15 cellular contexts compared by ENCODE assay signal in genomic region chr2:43303120-43303519, GRCh38.
DNase-seq lines count a peak whose midpoint lies in the region; ATAC-seq, FAIRE-seq and TF ChIP-seq lines count a peak whose summit lies in the region.
"Had no signal": no experiment of that assay in that cellular context is flagged by ENCODE, and none has a peak within 500 bp of the region (broad histone marks: within the 10 kb centered on the region; RNA-seq: fewer than 3 reads in every experiment).

No MANE protein-coding gene starts in this region.

- H3K27me3 ChIP-seq in spleen (replicated peaks in 1 of 7), result no peaks in the 10 kb centered on the region
- H3K27me3 ChIP-seq: SJSA1 had no signal

- H3K27ac Mint-ChIP-seq in T-helper 2 cell treated with Interferon-gamma antibody and Interleukin-4, amounts not matched to agents 5 μg/mL and 100 μg/mL, for 36 hours, result no peak overlapping the region
- H3K27ac Mint-ChIP-seq: activated naive CD4-positive, alpha-beta T cell treated with anti-CD3 and anti-CD28 coated beads, Interleukin-2, amount 10 ng/mL, durations not matched to agents 7 days and 5 days had no signal

- H3K27me3 Mint-ChIP-seq in T-helper 2 cell treated with Interferon-gamma antibody and Interleukin-4, amounts not matched to agents 5 μg/mL and 100 μg/mL, for 36 hours (ENCODE audit: low read depth), result no peaks in the 10 kb centered on the region
- H3K27me3 Mint-ChIP-seq: activated naive CD4-positive, alpha-beta T cell treated with anti-CD3 and anti-CD28 coated beads, Interleukin-2, amount 10 ng/mL, durations not matched to agents 7 days and 5 days had no signal

- no peaks in the 10 kb centered on the region for H3K9me3 Mint-ChIP-seq in T-helper 2 cell treated with Interferon-gamma antibody and Interleukin-4, amounts not matched to agents 5 μg/mL and 100 μg/mL, for 36 hours
- H3K9me3 Mint-ChIP-seq: activated naive CD4-positive, alpha-beta T cell treated with anti-CD3 and anti-CD28 coated beads, Interleukin-2, amount 10 ng/mL, durations not matched to agents 7 days and 5 days had no signal

- peaks cover 10% of the 10 kb centered on the region for H3K36me3 Mint-ChIP-seq in T-helper 2 cell treated with Interferon-gamma antibody and Interleukin-4, amounts not matched to agents 5 μg/mL and 100 μg/mL, for 36 hours (ENCODE audit: low read depth)

- no peak for TF ChIP-seq POLR2A in GM12891 (IDR thresholded peaks at IDR 0.05; ENCODE audit: low read depth, low read length)
- TF ChIP-seq POLR2A in spleen (IDR thresholded peaks at IDR 0.05), result no peak

- no peaks in the 10 kb centered on the region for H3K9me3 ChIP-seq in spleen
- H3K9me3 ChIP-seq: SJSA1 had no signal

- no peak overlapping the region for H3K4me3 ChIP-seq in spleen
- H3K4me3 ChIP-seq: GM23248, SJSA1 had no signal

- H3K4me3 Mint-ChIP-seq in T-helper 2 cell treated with Interferon-gamma antibody and Interleukin-4, amounts not matched to agents 5 μg/mL and 100 μg/mL, for 36 hours, result peak overlapping the region; percentile 18
- H3K4me3 Mint-ChIP-seq: activated naive CD4-positive, alpha-beta T cell treated with anti-CD3 and anti-CD28 coated beads, Interleukin-2, amount 10 ng/mL, durations not matched to agents 7 days and 5 days had no signal

- peak; percentile 64 for FAIRE-seq in GM12891 (lab: Jason Lieb, UNC)

- TF ChIP-seq CTCF in spleen (IDR thresholded peaks at IDR 0.05 in 8 of 11, conservative IDR thresholded peaks at IDR 0.05 in 3 of 11), result no peak

- H3K27ac ChIP-seq in spleen, result peak overlapping the region in 6 of 8 donors; percentile 77 to 88 (median 81)
- H3K27ac ChIP-seq: GM23248, SJSA1 had no signal

- peaks cover 0 to 67% (median 43%) of the 10 kb centered on the region in 6 donors for H3K4me1 ChIP-seq in spleen
- H3K4me1 ChIP-seq: SJSA1 had no signal

- H3K36me3 ChIP-seq in spleen, result no peaks in the 10 kb centered on the region
- H3K36me3 ChIP-seq: SJSA1 had no signal

- intact Hi-C loops in spleen (cut with DNase I; ENCODE audit: low total_unique reads), result no loop called here

- peaks cover 31% of the 10 kb centered on the region for H3K4me1 Mint-ChIP-seq in T-helper 2 cell treated with Interferon-gamma antibody and Interleukin-4, amounts not matched to agents 5 μg/mL and 100 μg/mL, for 36 hours (ENCODE audit: low read depth)

- ATAC-seq in HG02642 (IDR thresholded peaks at IDR 0.05; ENCODE audit: poor library complexity, unreplicated experiment), result no peak
- ATAC-seq: activated CD4-positive, CD25-positive, alpha-beta regulatory T cell treated with anti-CD3 and anti-CD28 coated beads, Interleukin-2, amount 50 U/mL, for 24 hours had no signal

- DNase-seq in CD1c-positive myeloid dendritic cell (ENCODE audit: extremely low spot score) (peak; percentile 64), GM12891 (ENCODE audit: insufficient read length, low spot score) (no peak), spleen (no peak), SW480 (ENCODE audit: low spot score) (no peak), NCI-H345 (lab: John Stamatoyannopoulos, UW) (no peak)
- DNase-seq in T-helper 2 cell treated with Interferon-gamma antibody and Interleukin-4, amounts not matched to agents 5 μg/mL and 100 μg/mL, for 36 hours (ENCODE audit: low spot score), result no peak
- DNase-seq: activated CD8-positive, alpha-beta memory T cell treated with anti-CD3 and anti-CD28 coated beads, Interleukin-2, amount 50 U/mL, for 48 hours; activated naive CD4-positive, alpha-beta T cell treated with anti-CD3 and anti-CD28 coated beads, Interleukin-2, amount 10 ng/mL, durations not matched to agents 7 days and 5 days; GM23248; KBM-7; NCI-H510A; substantia nigra had no signal

TF ChIP-seq in GM12891, 5 proteins besides CTCF, POLR2A, EP300 and RAD21:
- TF ChIP-seq POU2F2 (IDR thresholded peaks at IDR 0.05; ENCODE audit: low read depth, low read length), result no peak
- TF ChIP-seq TAF1 (IDR thresholded peaks at IDR 0.05; ENCODE audit: low read depth, low read length), result no peak
- TF ChIP-seq PAX5 (IDR thresholded peaks at IDR 0.05; ENCODE audit: insufficient read depth, low read length, severe bottlenecking), result no peak
- TF ChIP-seq SPI1 (IDR thresholded peaks at IDR 0.05; ENCODE audit: low read depth, low read length), result no peak
